9 cellular contexts compared by ENCODE assay signal in the genomic region with DNA sequence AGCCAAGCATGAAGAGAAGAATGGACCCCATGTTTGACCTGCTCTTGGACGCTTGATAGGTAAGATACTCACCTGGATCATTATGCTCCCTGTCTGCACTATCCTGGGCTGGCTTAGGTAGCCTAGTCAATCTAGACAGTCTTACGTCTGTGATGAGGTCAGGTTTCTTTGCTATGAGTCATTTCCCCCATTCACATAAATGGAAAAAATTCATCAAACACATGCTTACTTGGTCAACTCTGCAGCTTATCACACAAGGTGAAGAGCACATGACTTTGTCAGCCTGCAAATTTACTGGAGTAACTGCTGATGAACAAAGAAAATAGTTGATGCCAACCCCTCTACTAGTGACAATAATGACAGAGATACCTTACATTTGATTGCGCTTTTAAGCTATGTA.
DNase-seq lines count a peak whose midpoint lies in the region; ATAC-seq and TF ChIP-seq lines count a peak whose summit lies in the region.
"Had no signal": no experiment of that assay in that cellular context is flagged by ENCODE, and none has a peak within 500 bp of the region (broad histone marks: within the 10 kb centered on the region; RNA-seq: fewer than 3 reads in every experiment).

No MANE protein-coding gene starts in this region.

- no peak overlapping the region for H3K27ac Mint-ChIP-seq in activated naive CD8-positive, alpha-beta T cell treated with anti-CD3 and anti-CD28 coated beads for 36 hours

- 0 out of 2 replicates have a peak overlapping the region, but pooled peaks have one; percentile 71 for H2AFZ ChIP-seq in Loucy (ENCODE audit: low read length)

- H3K9me3 ChIP-seq in Loucy (ENCODE audit: insufficient read depth, low read depth, low read length) = no peaks in the 10 kb centered on the region

- no peaks in the 10 kb centered on the region for H4K20me1 ChIP-seq in Loucy (ENCODE audit: insufficient read depth, low read length, poor library complexity, severe bottlenecking)

- peak; percentile 10 for DNase-seq in NCI-H1092 treated with DMSO at 0.1 percent for 48 hours (lab: John Stamatoyannopoulos, UW)
- DNase-seq in NCI-H1092 (lab: John Stamatoyannopoulos, UW) = no peak
- peak; percentile 8 for DNase-seq in activated naive CD8-positive, alpha-beta T cell treated with anti-CD3 and anti-CD28 coated beads for 36 hours
- peak; percentile 86 for DNase-seq in kidney tubule cell (ENCODE audit: low spot score)
- DNase-seq in NCI-H345 (lab: John Stamatoyannopoulos, UW) = no peak
- DNase-seq: NCI-H1694 treated with DMSO at 0.1 percent for 48 hours had no signal

- no peaks in the 10 kb centered on the region for H3F3A ChIP-seq in Loucy (ENCODE audit: low read depth)

- H3K36me3 ChIP-seq in Loucy (ENCODE audit: insufficient read depth, low read length) = no peaks in the 10 kb centered on the region

- no peak overlapping the region for H3K4me3 ChIP-seq in Loucy (ENCODE audit: low read length, poor library complexity, severe bottlenecking)

- H3K27me3 Mint-ChIP-seq in activated naive CD8-positive, alpha-beta T cell treated with anti-CD3 and anti-CD28 coated beads for 36 hours = peaks cover 15% of the 10 kb centered on the region

- no peaks in the 10 kb centered on the region for H3K4me1 ChIP-seq in Loucy (ENCODE audit: insufficient read depth, low read length, poor library complexity, severe bottlenecking)

- no peaks in the 10 kb centered on the region for H3K9me3 Mint-ChIP-seq in activated naive CD8-positive, alpha-beta T cell treated with anti-CD3 and anti-CD28 coated beads for 36 hours

- no peak overlapping the region for H3K9ac ChIP-seq in Loucy (ENCODE audit: low read depth, low read length, poor library complexity, severe bottlenecking)

- H3K9me2 ChIP-seq in Loucy (replicated peaks; ENCODE audit: low read depth, low read length) = no peaks in the 10 kb centered on the region

- no peak overlapping the region for H3K4me2 ChIP-seq in Loucy (ENCODE audit: low read depth, low read length, poor library complexity, severe bottlenecking)

- no peak overlapping the region for H3K4me3 Mint-ChIP-seq in activated naive CD8-positive, alpha-beta T cell treated with anti-CD3 and anti-CD28 coated beads for 36 hours

- no peak for TF ChIP-seq CTCF in Loucy (conservative IDR thresholded peaks at IDR 0.05; ENCODE audit: low read length)

- ATAC-seq in HG03108 (IDR thresholded peaks at IDR 0.05; ENCODE audit: unreplicated experiment) (no peak), HG03045 (IDR thresholded peaks at IDR 0.05; ENCODE audit: unreplicated experiment) (no peak)

- peaks cover 23% of the 10 kb centered on the region for H3K4me1 Mint-ChIP-seq in activated naive CD8-positive, alpha-beta T cell treated with anti-CD3 and anti-CD28 coated beads for 36 hours

- H3K27me3 ChIP-seq in Loucy (ENCODE audit: insufficient read depth, low read length, poor library complexity, severe bottlenecking) = no peaks in the 10 kb centered on the region

- H3K79me2 ChIP-seq in Loucy (ENCODE audit: insufficient read depth, low read length) = no peaks in the 10 kb centered on the region

- no peaks in the 10 kb centered on the region for H3K36me3 Mint-ChIP-seq in activated naive CD8-positive, alpha-beta T cell treated with anti-CD3 and anti-CD28 coated beads for 36 hours

Comparison
In these comparisons a context has a peak if more than half of its experiments do, and no peak if none do; other contexts are left out.
1. DNase-seq: peak in NCI-H1092 treated with DMSO at 0.1 percent for 48 hours (single experiment), activated naive CD8-positive, alpha-beta T cell treated with anti-CD3 and anti-CD28 coated beads for 36 hours (single experiment) and kidney tubule cell (single experiment); none in NCI-H1092 (single experiment) and NCI-H345 (single experiment).